Comparison of ENCODE assay signal across 17 cellular contexts in genomic region chr7:150801946-150802771, GRCh38. TPM values are rescaled to one million over a fixed set of nuclear protein-coding genes. Genes with fewer than 3 reads are reported as not detected.
DNase-seq lines count a peak whose midpoint lies in the region; ATAC-seq lines count a peak whose summit lies in the region.
"Had no signal": no experiment of that assay in that cellular context is flagged by ENCODE, and none has a peak within 500 bp of the region (broad histone marks: within the 10 kb centered on the region; RNA-seq: fewer than 3 reads in every experiment).

No MANE protein-coding gene starts in this region.

- H3K27me3 ChIP-seq in subcutaneous abdominal adipose tissue (ENCODE audit: control insufficient read depth in 5 of 5, insufficient read depth in 4 of 5, low read length in 5 of 5) = peaks cover 7 to 32% (median 22%) of the 10 kb centered on the region in 5 donors

- H3K27me3 Mint-ChIP-seq in activated T-cell treated with anti-CD3 and anti-CD28 coated beads, Interleukin-2, amount 50 U/mL, for 72 hours (ENCODE audit: low read depth) = peaks cover 45% of the 10 kb centered on the region
- peaks cover 83% of the 10 kb centered on the region for H3K27me3 Mint-ChIP-seq in activated T-cell treated with anti-CD3 and anti-CD28 coated beads, Interleukin-2, amount 50 U/mL, for 24 hours
- peaks cover 34% of the 10 kb centered on the region for H3K27me3 Mint-ChIP-seq in activated T-helper 17 cell treated with anti-CD3 and anti-CD28 coated beads, Interleukin-2, amount 50 U/mL, for 72 hours
- peaks cover 28% of the 10 kb centered on the region for H3K27me3 Mint-ChIP-seq in memory B cell

- no peak overlapping the region for H3K9ac ChIP-seq in subcutaneous abdominal adipose tissue (ENCODE audit: low read length in 5 of 5)
- H3K9ac ChIP-seq: KMS-11 had no signal

- H3K9me3 Mint-ChIP-seq in activated T-cell treated with anti-CD3 and anti-CD28 coated beads, Interleukin-2, amount 50 U/mL, for 72 hours = peaks cover 2 to 7% of the 10 kb centered on the region in 2 donors
- peaks cover 14% of the 10 kb centered on the region for H3K9me3 Mint-ChIP-seq in activated T-cell treated with anti-CD3 and anti-CD28 coated beads, Interleukin-2, amount 50 U/mL, for 24 hours
- H3K9me3 Mint-ChIP-seq in activated T-helper 17 cell treated with anti-CD3 and anti-CD28 coated beads, Interleukin-2, amount 50 U/mL, for 72 hours = peaks cover 3% of the 10 kb centered on the region
- H3K9me3 Mint-ChIP-seq in memory B cell = peaks cover 1% of the 10 kb centered on the region

- peak overlapping the region; percentile 38 to 46 for H3K4me3 Mint-ChIP-seq in activated T-cell treated with anti-CD3 and anti-CD28 coated beads, Interleukin-2, amount 50 U/mL, for 72 hours
- H3K4me3 Mint-ChIP-seq in activated T-cell treated with anti-CD3 and anti-CD28 coated beads, Interleukin-2, amount 50 U/mL, for 24 hours = no peak overlapping the region
- peak overlapping the region; percentile 30 for H3K4me3 Mint-ChIP-seq in activated T-helper 17 cell treated with anti-CD3 and anti-CD28 coated beads, Interleukin-2, amount 50 U/mL, for 72 hours
- H3K4me3 Mint-ChIP-seq in memory B cell = peak overlapping the region; percentile 42

- no peak for DNase-seq in activated T-cell treated with anti-CD3 and anti-CD28 coated beads, Interleukin-2, amount 50 U/mL, for 72 hours
- no peak for DNase-seq in activated T-cell treated with anti-CD3 and anti-CD28 coated beads, Interleukin-2, amount 50 U/mL, for 24 hours
- DNase-seq in memory B cell (ENCODE audit: low spot score in 2 of 2) = no peak
- DNase-seq in NOMO-1 treated with DMSO at 0.1 percent for 48 hours (lab: John Stamatoyannopoulos, UW; ENCODE audit: unreplicated experiment) = no peak
- no peak for DNase-seq in NCI-H446 (lab: John Stamatoyannopoulos, UW)
- DNase-seq in COLO829 (ENCODE audit: low spot score) = no peak
- DNase-seq: ACHN, gastrocnemius medialis, NCI-H1930, PC-3, T-helper 2 cell, tibial artery had no signal

- H3K4me1 Mint-ChIP-seq in activated T-cell treated with anti-CD3 and anti-CD28 coated beads, Interleukin-2, amount 50 U/mL, for 72 hours (ENCODE audit: low read depth) = no peaks in the 10 kb centered on the region
- H3K4me1 Mint-ChIP-seq in activated T-cell treated with anti-CD3 and anti-CD28 coated beads, Interleukin-2, amount 50 U/mL, for 24 hours (ENCODE audit: low read depth) = peaks cover 6% of the 10 kb centered on the region
- H3K4me1 Mint-ChIP-seq in activated T-helper 17 cell treated with anti-CD3 and anti-CD28 coated beads, Interleukin-2, amount 50 U/mL, for 72 hours = no peaks in the 10 kb centered on the region
- peaks cover 4% of the 10 kb centered on the region for H3K4me1 Mint-ChIP-seq in memory B cell

- H3K27ac ChIP-seq in subcutaneous abdominal adipose tissue (ENCODE audit: low read depth, low read length) = no peak overlapping the region
- H3K27ac ChIP-seq: gastrocnemius medialis, KMS-11, tibial artery had no signal

- H3K4me3 ChIP-seq in subcutaneous abdominal adipose tissue (ENCODE audit: low read depth in 1 of 5, low read length in 5 of 5) = peak overlapping the region in 3 of 5 donors; percentile 61 to 76 (median 62)
- H3K4me3 ChIP-seq: lung had no signal

- peaks cover 2 to 17% (median 16%) of the 10 kb centered on the region in 5 donors for H3K9me3 ChIP-seq in subcutaneous abdominal adipose tissue (ENCODE audit: control insufficient read depth in 5 of 5, low read length in 5 of 5)
- H3K9me3 ChIP-seq: gastrocnemius medialis had no signal

- H3K27ac Mint-ChIP-seq in activated T-cell treated with anti-CD3 and anti-CD28 coated beads, Interleukin-2, amount 50 U/mL, for 72 hours = no peak overlapping the region
- H3K27ac Mint-ChIP-seq in activated T-cell treated with anti-CD3 and anti-CD28 coated beads, Interleukin-2, amount 50 U/mL, for 24 hours = no peak overlapping the region
- H3K27ac Mint-ChIP-seq in activated T-helper 17 cell treated with anti-CD3 and anti-CD28 coated beads, Interleukin-2, amount 50 U/mL, for 72 hours = no peak overlapping the region
- no peak overlapping the region for H3K27ac Mint-ChIP-seq in memory B cell

- peaks cover 0 to 34% (median 20%) of the 10 kb centered on the region in 5 donors for H3K4me1 ChIP-seq in subcutaneous abdominal adipose tissue (ENCODE audit: control insufficient read depth in 5 of 5, insufficient read depth in 5 of 5, low read length in 5 of 5)
- H3K4me1 ChIP-seq: gastrocnemius medialis had no signal

- ATAC-seq in activated T-cell treated with anti-CD3 and anti-CD28 coated beads, Interleukin-2, amount 50 U/mL, for 72 hours (replicated peaks in 1 of 2) = no peak
- ATAC-seq in activated T-helper 17 cell treated with anti-CD3 and anti-CD28 coated beads, Interleukin-2, amount 50 U/mL, for 72 hours (replicated peaks) = no peak
- no peak for ATAC-seq in memory B cell (ENCODE audit: low read depth)
- ATAC-seq: gastrocnemius medialis, PC-3 had no signal

- peaks cover 0 to 3% of the 10 kb centered on the region in 2 donors for H3K36me3 Mint-ChIP-seq in activated T-cell treated with anti-CD3 and anti-CD28 coated beads, Interleukin-2, amount 50 U/mL, for 72 hours (ENCODE audit: insufficient read depth in 2 of 2)
- H3K36me3 Mint-ChIP-seq in activated T-cell treated with anti-CD3 and anti-CD28 coated beads, Interleukin-2, amount 50 U/mL, for 24 hours (ENCODE audit: low read depth) = no peaks in the 10 kb centered on the region
- H3K36me3 Mint-ChIP-seq in activated T-helper 17 cell treated with anti-CD3 and anti-CD28 coated beads, Interleukin-2, amount 50 U/mL, for 72 hours (ENCODE audit: low read depth) = no peaks in the 10 kb centered on the region
- peaks cover 5% of the 10 kb centered on the region for H3K36me3 Mint-ChIP-seq in memory B cell

- peaks cover 0 to 31% (median 12%) of the 10 kb centered on the region in 5 donors for H3K36me3 ChIP-seq in subcutaneous abdominal adipose tissue (ENCODE audit: control insufficient read depth in 5 of 5, insufficient read depth in 5 of 5, low read length in 5 of 5)
- H3K36me3 ChIP-seq: gastrocnemius medialis had no signal

RNA-seq across cellular contexts. Expression of gene TMEM176A, which starts 1.6 kb away (rescaled TPM):
- total RNA-seq in activated T-cell treated with anti-CD3 and anti-CD28 coated beads, Interleukin-2, amount 50 U/mL, for 72 hours = under 1 TPM; 0.24 to 0.30 TPM
- under 1 TPM in 1 of 2 donors, not detected in 1; 0.45 TPM for total RNA-seq in activated T-helper 17 cell treated with anti-CD3 and anti-CD28 coated beads, Interleukin-2, amount 50 U/mL, for 72 hours
- total RNA-seq: activated CD8-positive, alpha-beta memory T cell treated with anti-CD3 and anti-CD28 coated beads for 36 hours; PC-3 had no signal

RNA-seq across cellular contexts. Expression of gene TMEM176B, which starts 2.0 kb away (rescaled TPM):
- total RNA-seq in activated T-cell treated with anti-CD3 and anti-CD28 coated beads, Interleukin-2, amount 50 U/mL, for 72 hours = not detected
- total RNA-seq in activated T-helper 17 cell treated with anti-CD3 and anti-CD28 coated beads, Interleukin-2, amount 50 U/mL, for 72 hours = not detected
- total RNA-seq: activated CD8-positive, alpha-beta memory T cell treated with anti-CD3 and anti-CD28 coated beads for 36 hours; PC-3 had no signal

RNA-seq across cellular contexts. Expression of gene AOC1, which starts 50.2 kb away (rescaled TPM):
- not detected for total RNA-seq in activated T-cell treated with anti-CD3 and anti-CD28 coated beads, Interleukin-2, amount 50 U/mL, for 72 hours
- total RNA-seq in activated T-helper 17 cell treated with anti-CD3 and anti-CD28 coated beads, Interleukin-2, amount 50 U/mL, for 72 hours = not detected
- total RNA-seq: activated CD8-positive, alpha-beta memory T cell treated with anti-CD3 and anti-CD28 coated beads for 36 hours; PC-3 had no signal
